In the genomic region with DNA sequence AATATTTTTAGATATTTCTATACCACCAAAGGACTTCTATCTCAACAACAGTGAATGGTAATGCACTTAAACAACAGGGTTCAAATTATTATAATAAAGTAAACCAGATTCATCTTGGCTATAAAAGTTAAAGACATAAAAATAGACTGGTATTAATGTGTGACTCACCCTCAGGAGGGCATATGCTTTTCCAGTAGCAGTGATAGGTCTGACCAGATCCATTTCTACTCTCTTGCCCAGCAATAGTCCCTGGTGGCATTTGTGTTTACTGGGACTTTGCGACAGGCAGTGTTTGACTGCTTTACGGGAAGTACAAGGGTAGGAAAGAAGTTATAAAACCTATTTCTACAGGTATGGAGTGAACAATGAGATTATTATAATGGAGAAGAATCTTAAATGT, we compare ENCODE assay signal across 20 cellular contexts.
A peak's percentile ranks its signal among the peaks of the same experiment; 100 is the strongest.
DNase-seq lines count a peak whose midpoint lies in the region; ATAC-seq and TF ChIP-seq lines count a peak whose summit lies in the region.
"Had no signal": no experiment of that assay in that cellular context is flagged by ENCODE, and none has a peak within 500 bp of the region (broad histone marks: within the 10 kb centered on the region; RNA-seq: fewer than 3 reads in every experiment).

No MANE protein-coding gene starts in this region.

- no peaks in the 10 kb centered on the region for H3K9me3 Mint-ChIP-seq in chondrocyte (ENCODE audit: low read depth)

- H3K36me3 ChIP-seq in psoas muscle (ENCODE audit: insufficient read depth in 1 of 2, low read depth in 1 of 2) (no peaks in the 10 kb centered on the region), MG63 (no peaks in the 10 kb centered on the region), adrenal gland (replicated peaks in 1 of 2) (no peaks in the 10 kb centered on the region)

- H3K27ac Mint-ChIP-seq in chondrocyte (ENCODE audit: unreplicated experiment), result peak overlapping the region; percentile 92

- H3K27ac ChIP-seq in psoas muscle, result peak overlapping the region; percentile 56
- no peak overlapping the region for H3K27ac ChIP-seq in adrenal gland
- H3K27ac ChIP-seq: C4-2B had no signal

- 40 to 79% (median 53%) methylated on average over 2 of the region's 2 CpGs for WGBS in psoas muscle, 3 donors
- WGBS in adrenal gland, 4 donors, result 91 to 96% (median 95%) methylated on average over 2 of the region's 2 CpGs

- H3K4me1 Mint-ChIP-seq in chondrocyte (ENCODE audit: low read depth), result peaks cover 37% of the 10 kb centered on the region

- peaks cover 22% of the 10 kb centered on the region for H3K4me1 ChIP-seq in psoas muscle
- H3K4me1 ChIP-seq in adrenal gland (replicated peaks in 1 of 2), result peaks cover 0 to 11% of the 10 kb centered on the region in 2 donors

- H3K4me3 Mint-ChIP-seq in chondrocyte (ENCODE audit: unreplicated experiment), result no peak overlapping the region

- H3K27me3 ChIP-seq in psoas muscle (ENCODE audit: insufficient read depth in 3 of 3, low read length in 2 of 3) (no peaks in the 10 kb centered on the region), MG63 (no peaks in the 10 kb centered on the region), adrenal gland (no peaks in the 10 kb centered on the region)

- no peaks in the 10 kb centered on the region for H3K9me3 ChIP-seq in psoas muscle
- peaks cover 2% of the 10 kb centered on the region; the same call in 1 of the 2 replicates for H3K9me3 ChIP-seq in MG63
- no peaks in the 10 kb centered on the region for H3K9me3 ChIP-seq in adrenal gland (replicated peaks in 1 of 3)

- TF ChIP-seq POLR2A in adrenal gland (IDR thresholded peaks at IDR 0.05), result no peak

- H3K27me3 Mint-ChIP-seq in chondrocyte (ENCODE audit: low read depth), result no peaks in the 10 kb centered on the region

- ATAC-seq in psoas muscle, result peak; percentile 80 to 97 (median 94)
- ATAC-seq in GM19463 (IDR thresholded peaks at IDR 0.05; ENCODE audit: unreplicated experiment), result no peak
- ATAC-seq: Panc1 had no signal

- H3K36me3 Mint-ChIP-seq in chondrocyte (ENCODE audit: low read depth), result no peaks in the 10 kb centered on the region

- TF ChIP-seq CTCF in chondrocyte (IDR thresholded peaks at IDR 0.05), result no peak
- no peak for TF ChIP-seq CTCF in fibroblast of the aortic adventitia (IDR thresholded peaks at IDR 0.05; ENCODE audit: insufficient read depth, low read length)
- no peak for TF ChIP-seq CTCF in psoas muscle (IDR thresholded peaks at IDR 0.05)
- no peak for TF ChIP-seq CTCF in adrenal gland (IDR thresholded peaks at IDR 0.05)

- DNase-seq in EH (ENCODE audit: low read depth) (peak; percentile 59), chondrocyte (ENCODE audit: low spot score) (no peak), fibroblast of the aortic adventitia (ENCODE audit: low read depth) (peak; percentile 19), psoas muscle (no peak), MG63 (no peak), DMS 273 treated with DMSO at 0.1 percent for 48 hours (lab: John Stamatoyannopoulos, UW) (no peak), adrenal gland (no peak)
- DNase-seq: 8988T; Kasumi-1; NCI-H1105; NCI-H146; NCI-H2029; NCI-H226; NCI-H510A treated with DMSO at 0.1 percent for 48 hours; NCI-H748 treated with DMSO at 0.1 percent for 48 hours; NK-92 treated with Interleukin-12 subunit alpha and Interleukin-12 subunit beta, amount 100 ng/mL, for 24 hours; SIG-M5 had no signal

- intact Hi-C loops in psoas muscle (cut with DNase I), result no loop called here
- intact Hi-C loops in adrenal gland (cut with DNase I), result no loop called here

- H3K4me3 ChIP-seq in fibroblast of the aortic adventitia (ENCODE audit: low read depth, low read length) (no peak overlapping the region), psoas muscle (no peak overlapping the region), MG63 (no peak overlapping the region), adrenal gland (no peak overlapping the region)

Comparison
In these comparisons a context has a peak if more than half of its experiments do, and no peak if none do; other contexts are left out.
1. DNase-seq: peak in EH (single experiment) and fibroblast of the aortic adventitia (single experiment); none in chondrocyte (single experiment), psoas muscle (0 of 2), MG63 (single experiment), DMS 273 treated with DMSO at 0.1 percent for 48 hours (single experiment) and adrenal gland (0 of 7).